ENCODE assay signal across 8 cellular contexts in genomic region chr7:129950191-129950940, GRCh38. TPM values are rescaled to one million over a fixed set of nuclear protein-coding genes. Genes with fewer than 3 reads are reported as not detected.
A peak's percentile ranks its signal among the peaks of the same experiment; 100 is the strongest.
DNase-seq lines count a peak whose midpoint lies in the region; ATAC-seq and TF ChIP-seq lines count a peak whose summit lies in the region.

No MANE protein-coding gene starts in this region.

- H3K27me3 ChIP-seq in mononuclear cell (ENCODE audit: insufficient read depth, low read length) = no peaks in the 10 kb centered on the region

- H3K4me1 ChIP-seq in mononuclear cell (ENCODE audit: insufficient read depth, low read length) = peaks cover 48% of the 10 kb centered on the region

- H3K4me1 Mint-ChIP-seq in endothelial cell (ENCODE audit: unreplicated experiment) = peaks cover 8% of the 10 kb centered on the region

- H3K4me3 Mint-ChIP-seq in endothelial cell (ENCODE audit: unreplicated experiment) = no peak overlapping the region

- DNase-seq in NCI-H2171 treated with DMSO at 0.1 percent for 48 hours (lab: John Stamatoyannopoulos, UW) (peak; percentile 5), NCI-H2171 (lab: John Stamatoyannopoulos, UW) (no peak), caudate nucleus (lab: John Stamatoyannopoulos, UW) (peak in 4 of 61 donors; percentile 1 to 11 (median 6)), endothelial cell (ENCODE audit: low spot score) (no peak)
- no peak for DNase-seq in stimulated activated CD4-positive, alpha-beta T cell treated with anti-CD3 and anti-CD28 coated beads, Interleukin-4, amount 100 ng/mL, for 4 hours

- H3K9me3 ChIP-seq in mononuclear cell (ENCODE audit: low read depth, low read length) = no peaks in the 10 kb centered on the region

- no peaks in the 10 kb centered on the region for H3K9me3 Mint-ChIP-seq in endothelial cell (ENCODE audit: unreplicated experiment)

- H3K36me3 Mint-ChIP-seq in endothelial cell (ENCODE audit: low read depth, unreplicated experiment) = peaks cover 7% of the 10 kb centered on the region

- ATAC-seq in HG03432 (IDR thresholded peaks at IDR 0.05; ENCODE audit: unreplicated experiment) (peak; percentile 23), esophagus mucosa (no peak)

- peaks cover 5% of the 10 kb centered on the region for H3K27me3 Mint-ChIP-seq in endothelial cell (ENCODE audit: unreplicated experiment)

- peak overlapping the region; percentile 96 for H3K27ac ChIP-seq in caudate nucleus (ENCODE audit: low read depth, low read length)

- TF ChIP-seq CTCF in endothelial cell (IDR thresholded peaks at IDR 0.05; ENCODE audit: unreplicated experiment) = no peak

- H3K27ac Mint-ChIP-seq in endothelial cell (ENCODE audit: unreplicated experiment) = no peak overlapping the region

- peak overlapping the region; percentile 92 for H3K4me3 ChIP-seq in mononuclear cell (ENCODE audit: low read length)

RNA-seq across cellular contexts. Expression of gene UBE2H, which starts 2.4 kb away (rescaled TPM):
- total RNA-seq in mononuclear cell (76.3 TPM), esophagus mucosa (98.3 TPM), endothelial cell (ENCODE audit: unreplicated experiment) (92.3 TPM)
